Comparison of ENCODE assay signal across 1 cellular context in the genomic region with DNA sequence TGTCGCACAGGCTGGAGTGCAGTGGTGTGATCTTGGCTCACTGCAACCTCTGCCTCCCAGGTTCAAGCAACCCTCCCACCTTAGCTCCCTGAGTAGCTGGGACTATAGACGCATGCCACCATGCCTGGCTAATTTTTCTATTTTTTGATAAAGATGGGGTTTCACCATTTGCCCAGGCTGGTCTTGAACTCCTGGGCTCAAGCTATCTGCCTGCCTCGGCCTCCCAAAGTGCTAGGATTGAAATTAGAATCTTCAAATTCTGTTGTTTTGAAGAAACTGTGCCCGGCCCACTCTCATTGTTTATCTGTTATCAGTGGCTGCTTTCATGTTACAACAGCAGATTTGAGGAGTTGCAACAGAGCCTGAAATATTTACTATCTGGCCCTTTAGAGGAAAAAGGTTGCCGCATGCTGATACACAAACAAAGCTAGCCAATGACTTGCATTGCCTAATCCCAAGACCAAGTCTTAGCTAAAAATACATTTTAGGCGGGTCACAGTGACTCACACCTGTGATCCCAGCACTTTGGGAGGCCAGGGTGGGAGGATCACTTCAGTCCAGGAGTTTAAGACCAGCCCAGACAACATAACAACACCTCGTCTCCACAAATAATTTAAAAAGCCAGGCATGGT.
A peak's percentile ranks its signal among the peaks of the same experiment; 100 is the strongest.
TF ChIP-seq lines count a peak whose summit lies in the region.

No MANE protein-coding gene starts in this region.

TF ChIP-seq in HepG2, 621 proteins besides CTCF, POLR2A, EP300 and RAD21 (continued from another document and continues in another):
- TF ChIP-seq, protein P1, sequence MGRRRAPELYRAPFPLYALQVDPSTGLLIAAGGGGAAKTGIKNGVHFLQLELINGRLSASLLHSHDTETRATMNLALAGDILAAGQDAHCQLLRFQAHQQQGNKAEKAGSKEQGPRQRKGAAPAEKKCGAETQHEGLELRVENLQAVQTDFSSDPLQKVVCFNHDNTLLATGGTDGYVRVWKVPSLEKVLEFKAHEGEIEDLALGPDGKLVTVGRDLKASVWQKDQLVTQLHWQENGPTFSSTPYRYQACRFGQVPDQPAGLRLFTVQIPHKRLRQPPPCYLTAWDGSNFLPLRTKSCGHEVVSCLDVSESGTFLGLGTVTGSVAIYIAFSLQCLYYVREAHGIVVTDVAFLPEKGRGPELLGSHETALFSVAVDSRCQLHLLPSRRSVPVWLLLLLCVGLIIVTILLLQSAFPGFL (CRISPR knock-in tag; IDR thresholded peaks at IDR 0.05): no peak
- 0 out of 2 replicates have a peak, but pooled peaks have one; percentile 8 for TF ChIP-seq ZNF230 (CRISPR knock-in tag; IDR thresholded peaks at IDR 0.05)
- 0 out of 2 replicates have a peak, but pooled peaks have one; percentile 41 for TF ChIP-seq HMGXB3 (CRISPR knock-in tag; IDR thresholded peaks at IDR 0.05; ENCODE audit: borderline replicate concordance)
- TF ChIP-seq ZSCAN9 (CRISPR knock-in tag; IDR thresholded peaks at IDR 0.05; ENCODE audit: borderline replicate concordance): 0 out of 2 replicates have a peak, but pooled peaks have one; percentile 34
- no peak for TF ChIP-seq ZNF143 (CRISPR knock-in tag; IDR thresholded peaks at IDR 0.05)
- TF ChIP-seq DZIP1 (CRISPR knock-in tag; IDR thresholded peaks at IDR 0.05): no peak
- no peak for TF ChIP-seq CCAR2 (optimal IDR thresholded peaks at IDR 0.05; ENCODE audit: low read depth, low read length)
- peak; percentile 71; the same call in 1 of the 2 replicates for TF ChIP-seq ZNF460 (CRISPR knock-in tag; IDR thresholded peaks at IDR 0.05; ENCODE audit: borderline replicate concordance)
- no peak; the same call in 1 of the 2 replicates for TF ChIP-seq CBX5 (CRISPR knock-in tag; IDR thresholded peaks at IDR 0.05; ENCODE audit: borderline replicate concordance)
- no peak for TF ChIP-seq ZNF496 (CRISPR knock-in tag; IDR thresholded peaks at IDR 0.05; ENCODE audit: insufficient replicate concordance)
- TF ChIP-seq THAP9 (CRISPR knock-in tag; IDR thresholded peaks at IDR 0.05; ENCODE audit: borderline replicate concordance): no peak
- TF ChIP-seq ZNF879 (CRISPR knock-in tag; IDR thresholded peaks at IDR 0.05): no peak
- TF ChIP-seq ZNF724P (CRISPR knock-in tag; IDR thresholded peaks at IDR 0.05; ENCODE audit: borderline replicate concordance): no peak
- no peak for TF ChIP-seq ZNF773 (CRISPR knock-in tag; IDR thresholded peaks at IDR 0.05; ENCODE audit: borderline replicate concordance)
- TF ChIP-seq, protein P2, sequence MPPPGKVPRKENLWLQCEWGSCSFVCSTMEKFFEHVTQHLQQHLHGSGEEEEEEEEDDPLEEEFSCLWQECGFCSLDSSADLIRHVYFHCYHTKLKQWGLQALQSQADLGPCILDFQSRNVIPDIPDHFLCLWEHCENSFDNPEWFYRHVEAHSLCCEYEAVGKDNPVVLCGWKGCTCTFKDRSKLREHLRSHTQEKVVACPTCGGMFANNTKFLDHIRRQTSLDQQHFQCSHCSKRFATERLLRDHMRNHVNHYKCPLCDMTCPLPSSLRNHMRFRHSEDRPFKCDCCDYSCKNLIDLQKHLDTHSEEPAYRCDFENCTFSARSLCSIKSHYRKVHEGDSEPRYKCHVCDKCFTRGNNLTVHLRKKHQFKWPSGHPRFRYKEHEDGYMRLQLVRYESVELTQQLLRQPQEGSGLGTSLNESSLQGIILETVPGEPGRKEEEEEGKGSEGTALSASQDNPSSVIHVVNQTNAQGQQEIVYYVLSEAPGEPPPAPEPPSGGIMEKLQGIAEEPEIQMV (CRISPR knock-in tag; IDR thresholded peaks at IDR 0.05; ENCODE audit: low read depth): no peak
- TF ChIP-seq SMC3 (IDR thresholded peaks at IDR 0.05; ENCODE audit: low read length): 0 out of 2 replicates have a peak, but pooled peaks have one; percentile 11
- TF ChIP-seq, protein P3, sequence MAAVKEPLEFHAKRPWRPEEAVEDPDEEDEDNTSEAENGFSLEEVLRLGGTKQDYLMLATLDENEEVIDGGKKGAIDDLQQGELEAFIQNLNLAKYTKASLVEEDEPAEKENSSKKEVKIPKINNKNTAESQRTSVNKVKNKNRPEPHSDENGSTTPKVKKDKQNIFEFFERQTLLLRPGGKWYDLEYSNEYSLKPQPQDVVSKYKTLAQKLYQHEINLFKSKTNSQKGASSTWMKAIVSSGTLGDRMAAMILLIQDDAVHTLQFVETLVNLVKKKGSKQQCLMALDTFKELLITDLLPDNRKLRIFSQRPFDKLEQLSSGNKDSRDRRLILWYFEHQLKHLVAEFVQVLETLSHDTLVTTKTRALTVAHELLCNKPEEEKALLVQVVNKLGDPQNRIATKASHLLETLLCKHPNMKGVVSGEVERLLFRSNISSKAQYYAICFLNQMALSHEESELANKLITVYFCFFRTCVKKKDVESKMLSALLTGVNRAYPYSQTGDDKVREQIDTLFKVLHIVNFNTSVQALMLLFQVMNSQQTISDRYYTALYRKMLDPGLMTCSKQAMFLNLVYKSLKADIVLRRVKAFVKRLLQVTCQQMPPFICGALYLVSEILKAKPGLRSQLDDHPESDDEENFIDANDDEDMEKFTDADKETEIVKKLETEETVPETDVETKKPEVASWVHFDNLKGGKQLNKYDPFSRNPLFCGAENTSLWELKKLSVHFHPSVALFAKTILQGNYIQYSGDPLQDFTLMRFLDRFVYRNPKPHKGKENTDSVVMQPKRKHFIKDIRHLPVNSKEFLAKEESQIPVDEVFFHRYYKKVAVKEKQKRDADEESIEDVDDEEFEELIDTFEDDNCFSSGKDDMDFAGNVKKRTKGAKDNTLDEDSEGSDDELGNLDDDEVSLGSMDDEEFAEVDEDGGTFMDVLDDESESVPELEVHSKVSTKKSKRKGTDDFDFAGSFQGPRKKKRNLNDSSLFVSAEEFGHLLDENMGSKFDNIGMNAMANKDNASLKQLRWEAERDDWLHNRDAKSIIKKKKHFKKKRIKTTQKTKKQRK (IDR thresholded peaks at IDR 0.05; ENCODE audit: low read length): no peak
- TF ChIP-seq AKAP8 (CRISPR knock-in tag; IDR thresholded peaks at IDR 0.05): 0 out of 2 replicates have a peak, but pooled peaks have one; percentile 49
- TF ChIP-seq SRF (IDR thresholded peaks at IDR 0.05; ENCODE audit: low read depth, low read length): no peak
- no peak for TF ChIP-seq ZNF367 (CRISPR knock-in tag; IDR thresholded peaks at IDR 0.05; ENCODE audit: borderline replicate concordance)
- TF ChIP-seq PTBP1 (IDR thresholded peaks at IDR 0.05; ENCODE audit: low read depth, low read length, poor library complexity, severe bottlenecking): no peak
- TF ChIP-seq ATF7 (IDR thresholded peaks at IDR 0.05): no peak
- TF ChIP-seq ATF7 (CRISPR knock-in tag; IDR thresholded peaks at IDR 0.05): no peak
- 0 out of 2 replicates have a peak, but pooled peaks have one; percentile 15 for TF ChIP-seq ONECUT2 (CRISPR knock-in tag; IDR thresholded peaks at IDR 0.05)
- no peak for TF ChIP-seq ZNF790 (CRISPR knock-in tag; IDR thresholded peaks at IDR 0.05; ENCODE audit: borderline replicate concordance)
- TF ChIP-seq, protein P4, sequence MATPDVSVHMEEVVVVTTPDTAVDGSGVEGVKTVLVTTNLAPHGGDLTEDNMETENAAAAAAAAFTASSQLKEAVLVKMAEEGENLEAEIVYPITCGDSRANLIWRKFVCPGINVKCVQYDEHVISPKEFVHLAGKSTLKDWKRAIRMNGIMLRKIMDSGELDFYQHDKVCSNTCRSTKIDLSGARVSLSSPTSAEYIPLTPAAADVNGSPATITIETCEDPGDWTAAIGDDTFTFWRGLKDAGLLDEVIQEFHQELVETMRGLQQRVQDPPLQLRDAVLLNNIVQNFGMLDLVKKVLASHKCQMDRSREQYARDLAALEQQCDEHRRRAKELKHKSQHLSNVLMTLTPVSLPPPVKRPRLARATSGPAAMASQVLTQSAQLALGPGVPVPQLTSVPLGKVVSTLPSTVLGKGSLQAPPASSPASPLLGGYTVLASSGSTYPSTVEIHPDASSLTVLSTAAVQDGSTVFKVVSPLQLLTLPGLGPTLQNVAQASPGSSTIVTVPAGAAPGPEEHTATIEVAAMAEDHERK (CRISPR knock-in tag; IDR thresholded peaks at IDR 0.05; ENCODE audit: low read depth): no peak
- peak; percentile 61 for TF ChIP-seq KDM6A (CRISPR knock-in tag; IDR thresholded peaks at IDR 0.05; ENCODE audit: low read depth)
- TF ChIP-seq NBN (conservative IDR thresholded peaks at IDR 0.05): no peak
- peak; percentile 66 for TF ChIP-seq MED8 (CRISPR knock-in tag; IDR thresholded peaks at IDR 0.05; ENCODE audit: insufficient replicate concordance)
- TF ChIP-seq, protein P5, sequence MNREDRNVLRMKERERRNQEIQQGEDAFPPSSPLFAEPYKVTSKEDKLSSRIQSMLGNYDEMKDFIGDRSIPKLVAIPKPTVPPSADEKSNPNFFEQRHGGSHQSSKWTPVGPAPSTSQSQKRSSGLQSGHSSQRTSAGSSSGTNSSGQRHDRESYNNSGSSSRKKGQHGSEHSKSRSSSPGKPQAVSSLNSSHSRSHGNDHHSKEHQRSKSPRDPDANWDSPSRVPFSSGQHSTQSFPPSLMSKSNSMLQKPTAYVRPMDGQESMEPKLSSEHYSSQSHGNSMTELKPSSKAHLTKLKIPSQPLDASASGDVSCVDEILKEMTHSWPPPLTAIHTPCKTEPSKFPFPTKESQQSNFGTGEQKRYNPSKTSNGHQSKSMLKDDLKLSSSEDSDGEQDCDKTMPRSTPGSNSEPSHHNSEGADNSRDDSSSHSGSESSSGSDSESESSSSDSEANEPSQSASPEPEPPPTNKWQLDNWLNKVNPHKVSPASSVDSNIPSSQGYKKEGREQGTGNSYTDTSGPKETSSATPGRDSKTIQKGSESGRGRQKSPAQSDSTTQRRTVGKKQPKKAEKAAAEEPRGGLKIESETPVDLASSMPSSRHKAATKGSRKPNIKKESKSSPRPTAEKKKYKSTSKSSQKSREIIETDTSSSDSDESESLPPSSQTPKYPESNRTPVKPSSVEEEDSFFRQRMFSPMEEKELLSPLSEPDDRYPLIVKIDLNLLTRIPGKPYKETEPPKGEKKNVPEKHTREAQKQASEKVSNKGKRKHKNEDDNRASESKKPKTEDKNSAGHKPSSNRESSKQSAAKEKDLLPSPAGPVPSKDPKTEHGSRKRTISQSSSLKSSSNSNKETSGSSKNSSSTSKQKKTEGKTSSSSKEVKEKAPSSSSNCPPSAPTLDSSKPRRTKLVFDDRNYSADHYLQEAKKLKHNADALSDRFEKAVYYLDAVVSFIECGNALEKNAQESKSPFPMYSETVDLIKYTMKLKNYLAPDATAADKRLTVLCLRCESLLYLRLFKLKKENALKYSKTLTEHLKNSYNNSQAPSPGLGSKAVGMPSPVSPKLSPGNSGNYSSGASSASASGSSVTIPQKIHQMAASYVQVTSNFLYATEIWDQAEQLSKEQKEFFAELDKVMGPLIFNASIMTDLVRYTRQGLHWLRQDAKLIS (CRISPR knock-in tag; IDR thresholded peaks at IDR 0.05): 0 out of 2 replicates have a peak, but pooled peaks have one; percentile 31
